ENCODE assay signal across 1 cellular context in genomic region chr3:51538459-51539290, GRCh38.
A peak's percentile ranks its signal among the peaks of the same experiment; 100 is the strongest.
TF ChIP-seq lines count a peak whose summit lies in the region.

A gene with protein sequence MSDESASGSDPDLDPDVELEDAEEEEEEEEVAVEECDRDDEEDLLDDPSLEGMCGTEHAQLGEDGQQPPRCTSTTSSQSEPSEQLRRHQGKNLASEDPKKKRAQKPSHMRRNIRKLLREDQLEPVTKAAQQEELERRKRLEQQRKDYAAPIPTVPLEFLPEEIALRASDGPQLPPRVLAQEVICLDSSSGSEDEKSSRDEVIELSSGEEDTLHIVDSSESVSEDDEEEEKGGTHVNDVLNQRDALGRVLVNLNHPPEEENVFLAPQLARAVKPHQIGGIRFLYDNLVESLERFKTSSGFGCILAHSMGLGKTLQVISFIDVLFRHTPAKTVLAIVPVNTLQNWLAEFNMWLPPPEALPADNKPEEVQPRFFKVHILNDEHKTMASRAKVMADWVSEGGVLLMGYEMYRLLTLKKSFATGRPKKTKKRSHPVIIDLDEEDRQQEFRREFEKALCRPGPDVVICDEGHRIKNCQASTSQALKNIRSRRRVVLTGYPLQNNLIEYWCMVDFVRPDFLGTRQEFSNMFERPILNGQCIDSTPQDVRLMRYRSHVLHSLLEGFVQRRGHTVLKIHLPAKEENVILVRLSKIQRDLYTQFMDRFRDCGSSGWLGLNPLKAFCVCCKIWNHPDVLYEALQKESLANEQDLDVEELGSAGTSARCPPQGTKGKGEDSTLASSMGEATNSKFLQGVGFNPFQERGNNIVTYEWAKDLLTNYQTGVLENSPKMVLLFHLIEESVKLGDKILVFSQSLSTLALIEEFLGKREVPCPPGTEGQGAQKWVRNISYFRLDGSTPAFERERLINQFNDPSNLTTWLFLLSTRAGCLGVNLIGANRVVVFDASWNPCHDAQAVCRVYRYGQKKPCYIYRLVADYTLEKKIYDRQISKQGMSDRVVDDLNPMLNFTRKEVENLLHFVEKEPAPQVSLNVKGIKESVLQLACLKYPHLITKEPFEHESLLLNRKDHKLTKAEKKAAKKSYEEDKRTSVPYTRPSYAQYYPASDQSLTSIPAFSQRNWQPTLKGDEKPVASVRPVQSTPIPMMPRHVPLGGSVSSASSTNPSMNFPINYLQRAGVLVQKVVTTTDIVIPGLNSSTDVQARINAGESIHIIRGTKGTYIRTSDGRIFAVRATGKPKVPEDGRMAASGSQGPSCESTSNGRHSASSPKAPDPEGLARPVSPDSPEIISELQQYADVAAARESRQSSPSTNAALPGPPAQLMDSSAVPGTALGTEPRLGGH (N-terminal part only) (plus strand): TSS chr3:51538719. CDS start chr3:51590421, 51,702 bp downstream.

TF ChIP-seq in HEK293, 187 proteins besides CTCF, POLR2A, EP300 and RAD21 (continued from another document and continues in another):
- TF ChIP-seq, protein P1, sequence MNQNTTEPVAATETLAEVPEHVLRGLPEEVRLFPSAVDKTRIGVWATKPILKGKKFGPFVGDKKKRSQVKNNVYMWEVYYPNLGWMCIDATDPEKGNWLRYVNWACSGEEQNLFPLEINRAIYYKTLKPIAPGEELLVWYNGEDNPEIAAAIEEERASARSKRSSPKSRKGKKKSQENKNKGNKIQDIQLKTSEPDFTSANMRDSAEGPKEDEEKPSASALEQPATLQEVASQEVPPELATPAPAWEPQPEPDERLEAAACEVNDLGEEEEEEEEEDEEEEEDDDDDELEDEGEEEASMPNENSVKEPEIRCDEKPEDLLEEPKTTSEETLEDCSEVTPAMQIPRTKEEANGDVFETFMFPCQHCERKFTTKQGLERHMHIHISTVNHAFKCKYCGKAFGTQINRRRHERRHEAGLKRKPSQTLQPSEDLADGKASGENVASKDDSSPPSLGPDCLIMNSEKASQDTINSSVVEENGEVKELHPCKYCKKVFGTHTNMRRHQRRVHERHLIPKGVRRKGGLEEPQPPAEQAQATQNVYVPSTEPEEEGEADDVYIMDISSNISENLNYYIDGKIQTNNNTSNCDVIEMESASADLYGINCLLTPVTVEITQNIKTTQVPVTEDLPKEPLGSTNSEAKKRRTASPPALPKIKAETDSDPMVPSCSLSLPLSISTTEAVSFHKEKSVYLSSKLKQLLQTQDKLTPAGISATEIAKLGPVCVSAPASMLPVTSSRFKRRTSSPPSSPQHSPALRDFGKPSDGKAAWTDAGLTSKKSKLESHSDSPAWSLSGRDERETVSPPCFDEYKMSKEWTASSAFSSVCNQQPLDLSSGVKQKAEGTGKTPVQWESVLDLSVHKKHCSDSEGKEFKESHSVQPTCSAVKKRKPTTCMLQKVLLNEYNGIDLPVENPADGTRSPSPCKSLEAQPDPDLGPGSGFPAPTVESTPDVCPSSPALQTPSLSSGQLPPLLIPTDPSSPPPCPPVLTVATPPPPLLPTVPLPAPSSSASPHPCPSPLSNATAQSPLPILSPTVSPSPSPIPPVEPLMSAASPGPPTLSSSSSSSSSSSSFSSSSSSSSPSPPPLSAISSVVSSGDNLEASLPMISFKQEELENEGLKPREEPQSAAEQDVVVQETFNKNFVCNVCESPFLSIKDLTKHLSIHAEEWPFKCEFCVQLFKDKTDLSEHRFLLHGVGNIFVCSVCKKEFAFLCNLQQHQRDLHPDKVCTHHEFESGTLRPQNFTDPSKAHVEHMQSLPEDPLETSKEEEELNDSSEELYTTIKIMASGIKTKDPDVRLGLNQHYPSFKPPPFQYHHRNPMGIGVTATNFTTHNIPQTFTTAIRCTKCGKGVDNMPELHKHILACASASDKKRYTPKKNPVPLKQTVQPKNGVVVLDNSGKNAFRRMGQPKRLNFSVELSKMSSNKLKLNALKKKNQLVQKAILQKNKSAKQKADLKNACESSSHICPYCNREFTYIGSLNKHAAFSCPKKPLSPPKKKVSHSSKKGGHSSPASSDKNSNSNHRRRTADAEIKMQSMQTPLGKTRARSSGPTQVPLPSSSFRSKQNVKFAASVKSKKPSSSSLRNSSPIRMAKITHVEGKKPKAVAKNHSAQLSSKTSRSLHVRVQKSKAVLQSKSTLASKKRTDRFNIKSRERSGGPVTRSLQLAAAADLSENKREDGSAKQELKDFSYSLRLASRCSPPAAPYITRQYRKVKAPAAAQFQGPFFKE (tag by site-specific recombination; IDR thresholded peaks at IDR 0.05; ENCODE audit: borderline replicate concordance), result no peak
- TF ChIP-seq, protein P2, sequence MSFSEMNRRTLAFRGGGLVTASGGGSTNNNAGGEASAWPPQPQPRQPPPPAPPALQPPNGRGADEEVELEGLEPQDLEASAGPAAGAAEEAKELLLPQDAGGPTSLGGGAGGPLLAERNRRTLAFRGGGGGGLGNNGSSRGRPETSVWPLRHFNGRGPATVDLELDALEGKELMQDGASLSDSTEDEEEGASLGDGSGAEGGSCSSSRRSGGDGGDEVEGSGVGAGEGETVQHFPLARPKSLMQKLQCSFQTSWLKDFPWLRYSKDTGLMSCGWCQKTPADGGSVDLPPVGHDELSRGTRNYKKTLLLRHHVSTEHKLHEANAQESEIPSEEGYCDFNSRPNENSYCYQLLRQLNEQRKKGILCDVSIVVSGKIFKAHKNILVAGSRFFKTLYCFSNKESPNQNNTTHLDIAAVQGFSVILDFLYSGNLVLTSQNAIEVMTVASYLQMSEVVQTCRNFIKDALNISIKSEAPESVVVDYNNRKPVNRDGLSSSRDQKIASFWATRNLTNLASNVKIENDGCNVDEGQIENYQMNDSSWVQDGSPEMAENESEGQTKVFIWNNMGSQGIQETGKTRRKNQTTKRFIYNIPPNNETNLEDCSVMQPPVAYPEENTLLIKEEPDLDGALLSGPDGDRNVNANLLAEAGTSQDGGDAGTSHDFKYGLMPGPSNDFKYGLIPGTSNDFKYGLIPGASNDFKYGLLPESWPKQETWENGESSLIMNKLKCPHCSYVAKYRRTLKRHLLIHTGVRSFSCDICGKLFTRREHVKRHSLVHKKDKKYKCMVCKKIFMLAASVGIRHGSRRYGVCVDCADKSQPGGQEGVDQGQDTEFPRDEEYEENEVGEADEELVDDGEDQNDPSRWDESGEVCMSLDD (tag by site-specific recombination; IDR thresholded peaks at IDR 0.05), result 0 out of 2 replicates have a peak, but pooled peaks have one; percentile 36
- TF ChIP-seq BCL11A (tag by site-specific recombination; IDR thresholded peaks at IDR 0.05; ENCODE audit: low read depth), result no peak
- TF ChIP-seq GLIS1 (tag by site-specific recombination; IDR thresholded peaks at IDR 0.05), result no peak
- TF ChIP-seq, protein P3, sequence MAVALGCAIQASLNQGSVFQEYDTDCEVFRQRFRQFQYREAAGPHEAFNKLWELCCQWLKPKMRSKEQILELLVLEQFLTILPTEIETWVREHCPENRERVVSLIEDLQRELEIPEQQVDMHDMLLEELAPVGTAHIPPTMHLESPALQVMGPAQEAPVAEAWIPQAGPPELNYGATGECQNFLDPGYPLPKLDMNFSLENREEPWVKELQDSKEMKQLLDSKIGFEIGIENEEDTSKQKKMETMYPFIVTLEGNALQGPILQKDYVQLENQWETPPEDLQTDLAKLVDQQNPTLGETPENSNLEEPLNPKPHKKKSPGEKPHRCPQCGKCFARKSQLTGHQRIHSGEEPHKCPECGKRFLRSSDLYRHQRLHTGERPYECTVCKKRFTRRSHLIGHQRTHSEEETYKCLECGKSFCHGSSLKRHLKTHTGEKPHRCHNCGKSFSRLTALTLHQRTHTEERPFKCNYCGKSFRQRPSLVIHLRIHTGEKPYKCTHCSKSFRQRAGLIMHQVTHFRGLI (tag by site-specific recombination; IDR thresholded peaks at IDR 0.05), result 0 out of 2 replicates have a peak, but pooled peaks have one; percentile 25
- no peak for TF ChIP-seq ZNF707 (tag by site-specific recombination; IDR thresholded peaks at IDR 0.05)
- peak; percentile 76 for TF ChIP-seq ZNF2 (tag by site-specific recombination; IDR thresholded peaks at IDR 0.05)
- TF ChIP-seq ZNF501 (tag by site-specific recombination; IDR thresholded peaks at IDR 0.05), result no peak; the same call in none of the 2 replicates
- TF ChIP-seq ELK4 (IDR thresholded peaks at IDR 0.05; ENCODE audit: borderline replicate concordance, low read depth, low read length), result no peak
- TF ChIP-seq ZNF777 (tag by site-specific recombination; IDR thresholded peaks at IDR 0.05; ENCODE audit: borderline replicate concordance), result no peak
- TF ChIP-seq, protein P4, sequence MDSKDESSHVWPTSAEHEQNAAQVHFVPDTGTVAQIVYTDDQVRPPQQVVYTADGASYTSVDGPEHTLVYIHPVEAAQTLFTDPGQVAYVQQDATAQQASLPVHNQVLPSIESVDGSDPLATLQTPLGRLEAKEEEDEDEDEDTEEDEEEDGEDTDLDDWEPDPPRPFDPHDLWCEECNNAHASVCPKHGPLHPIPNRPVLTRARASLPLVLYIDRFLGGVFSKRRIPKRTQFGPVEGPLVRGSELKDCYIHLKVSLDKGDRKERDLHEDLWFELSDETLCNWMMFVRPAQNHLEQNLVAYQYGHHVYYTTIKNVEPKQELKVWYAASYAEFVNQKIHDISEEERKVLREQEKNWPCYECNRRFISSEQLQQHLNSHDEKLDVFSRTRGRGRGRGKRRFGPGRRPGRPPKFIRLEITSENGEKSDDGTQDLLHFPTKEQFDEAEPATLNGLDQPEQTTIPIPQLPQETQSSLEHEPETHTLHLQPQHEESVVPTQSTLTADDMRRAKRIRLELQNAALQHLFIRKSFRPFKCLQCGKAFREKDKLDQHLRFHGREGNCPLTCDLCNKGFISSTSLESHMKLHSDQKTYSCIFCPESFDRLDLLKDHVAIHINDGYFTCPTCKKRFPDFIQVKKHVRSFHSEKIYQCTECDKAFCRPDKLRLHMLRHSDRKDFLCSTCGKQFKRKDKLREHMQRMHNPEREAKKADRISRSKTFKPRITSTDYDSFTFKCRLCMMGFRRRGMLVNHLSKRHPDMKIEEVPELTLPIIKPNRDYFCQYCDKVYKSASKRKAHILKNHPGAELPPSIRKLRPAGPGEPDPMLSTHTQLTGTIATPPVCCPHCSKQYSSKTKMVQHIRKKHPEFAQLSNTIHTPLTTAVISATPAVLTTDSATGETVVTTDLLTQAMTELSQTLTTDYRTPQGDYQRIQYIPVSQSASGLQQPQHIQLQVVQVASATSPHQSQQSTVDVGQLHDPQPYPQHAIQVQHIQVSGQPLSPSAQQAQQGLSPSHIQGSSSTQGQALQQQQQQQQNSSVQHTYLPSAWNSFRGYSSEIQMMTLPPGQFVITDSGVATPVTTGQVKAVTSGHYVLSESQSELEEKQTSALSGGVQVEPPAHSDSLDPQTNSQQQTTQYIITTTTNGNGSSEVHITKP (tag by site-specific recombination; IDR thresholded peaks at IDR 0.05), result peak; percentile 51
- no peak for TF ChIP-seq ZNF548 (tag by site-specific recombination; IDR thresholded peaks at IDR 0.05)
- TF ChIP-seq ZNF223 (tag by site-specific recombination; IDR thresholded peaks at IDR 0.05), result no peak
- no peak for TF ChIP-seq ZNF624 (tag by site-specific recombination; IDR thresholded peaks at IDR 0.05)
- TF ChIP-seq KLF10 (tag by site-specific recombination; IDR thresholded peaks at IDR 0.05), result peak; percentile 59; the same call in 1 of the 2 replicates
- no peak for TF ChIP-seq ZBTB7A (tag by site-specific recombination; IDR thresholded peaks at IDR 0.05; ENCODE audit: low read depth)
- TF ChIP-seq, protein P5, sequence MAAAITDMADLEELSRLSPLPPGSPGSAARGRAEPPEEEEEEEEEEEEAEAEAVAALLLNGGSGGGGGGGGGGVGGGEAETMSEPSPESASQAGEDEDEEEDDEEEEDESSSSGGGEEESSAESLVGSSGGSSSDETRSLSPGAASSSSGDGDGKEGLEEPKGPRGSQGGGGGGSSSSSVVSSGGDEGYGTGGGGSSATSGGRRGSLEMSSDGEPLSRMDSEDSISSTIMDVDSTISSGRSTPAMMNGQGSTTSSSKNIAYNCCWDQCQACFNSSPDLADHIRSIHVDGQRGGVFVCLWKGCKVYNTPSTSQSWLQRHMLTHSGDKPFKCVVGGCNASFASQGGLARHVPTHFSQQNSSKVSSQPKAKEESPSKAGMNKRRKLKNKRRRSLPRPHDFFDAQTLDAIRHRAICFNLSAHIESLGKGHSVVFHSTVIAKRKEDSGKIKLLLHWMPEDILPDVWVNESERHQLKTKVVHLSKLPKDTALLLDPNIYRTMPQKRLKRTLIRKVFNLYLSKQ (tag by site-specific recombination; IDR thresholded peaks at IDR 0.05; ENCODE audit: borderline replicate concordance), result no peak
- TF ChIP-seq ZNF184 (tag by site-specific recombination; IDR thresholded peaks at IDR 0.05), result peak; percentile 84
- TF ChIP-seq ZNF138 (tag by site-specific recombination; IDR thresholded peaks at IDR 0.05; ENCODE audit: borderline replicate concordance), result no peak
- TF ChIP-seq ZNF202 (tag by site-specific recombination; IDR thresholded peaks at IDR 0.05; ENCODE audit: borderline replicate concordance), result no peak
- no peak for TF ChIP-seq OSR2 (tag by site-specific recombination; IDR thresholded peaks at IDR 0.05)
- TF ChIP-seq ZNF555 (tag by site-specific recombination; conservative IDR thresholded peaks at IDR 0.05), result no peak
- TF ChIP-seq TSHZ1 (tag by site-specific recombination; IDR thresholded peaks at IDR 0.05; ENCODE audit: borderline replicate concordance), result no peak
